Comparison of ENCODE assay signal across 1 cellular context in genomic region chr20:33993800-33994623, GRCh38.
TF ChIP-seq lines count a peak whose summit lies in the region.

Gene RALY, plus strand, starts transcription at chr20:33993911. Its CDS starts 78,164 bp downstream, at chr20:34072075.

TF ChIP-seq in K562, 482 proteins besides CTCF, POLR2A, EP300 and RAD21 (continued from another document and continues in another):
- TF ChIP-seq CHD7 (IDR thresholded peaks at IDR 0.05; ENCODE audit: low read depth, low read length) (no peak), NFIC (IDR thresholded peaks at IDR 0.05) (no peak; the same call in 1 of the 2 replicates), RCOR1 (IDR thresholded peaks at IDR 0.05; ENCODE audit: borderline replicate concordance in 1 of 2, low read depth in 2 of 2, low read length in 2 of 2) (no peak), MYNN (IDR thresholded peaks at IDR 0.05) (no peak), MYNN (CRISPR knock-in tag; IDR thresholded peaks at IDR 0.05) (no peak), ZBTB26 (CRISPR knock-in tag; IDR thresholded peaks at IDR 0.05) (no peak), ZFP36 (IDR thresholded peaks at IDR 0.05; ENCODE audit: low read depth, low read length, partially characterized antibody) (no peak), ILF3 (IDR thresholded peaks at IDR 0.05; ENCODE audit: borderline replicate concordance) (peak; percentile 89; the same call in 1 of the 2 replicates), SRSF3 (IDR thresholded peaks at IDR 0.05; ENCODE audit: insufficient read depth, low read length) (no peak), MBD1 (CRISPR knock-in tag; IDR thresholded peaks at IDR 0.05) (no peak), RBM34 (IDR thresholded peaks at IDR 0.05; ENCODE audit: borderline replicate concordance, insufficient read depth, low read length) (no peak), SRSF9 (IDR thresholded peaks at IDR 0.05; ENCODE audit: borderline replicate concordance, low read depth, low read length) (no peak), ELF4 (CRISPR knock-in tag; IDR thresholded peaks at IDR 0.05) (no peak), E2F6 (IDR thresholded peaks at IDR 0.05; ENCODE audit: borderline replicate concordance in 1 of 2, extremely low read depth in 1 of 2, insufficient read depth in 1 of 2, insufficient read length in 1 of 2, low read depth in 1 of 2, low read length in 1 of 2, poor library complexity in 1 of 2, severe bottlenecking in 1 of 2) (peak; percentile 91 to 94), CREBBP (IDR thresholded peaks at IDR 0.05; ENCODE audit: low read depth, low read length) (no peak), OTX1 (CRISPR knock-in tag; IDR thresholded peaks at IDR 0.05) (no peak), SNRNP70 (optimal IDR thresholded peaks at IDR 0.05; ENCODE audit: low read depth, low read length) (no peak), ZSCAN32 (CRISPR knock-in tag; IDR thresholded peaks at IDR 0.05) (no peak), SMC3 (conservative IDR thresholded peaks at IDR 0.05; ENCODE audit: insufficient read depth, low read depth, low read length) (no peak), ETV1 (tag; conservative IDR thresholded peaks at IDR 0.05; ENCODE audit: low read depth) (peak; percentile 65; the same call in 1 of the 2 replicates), POU5F1 (IDR thresholded peaks at IDR 0.05; ENCODE audit: borderline replicate concordance, low read depth, low read length, partially characterized antibody) (no peak), ZBTB11 (CRISPR knock-in tag; IDR thresholded peaks at IDR 0.05) (peak in 2 of 3 experiments; percentile 40 to 85; a peak in 3 of 6 replicates), CCAR2 (IDR thresholded peaks at IDR 0.05; ENCODE audit: low read depth, low read length) (no peak), FOXA3 (CRISPR knock-in tag; conservative IDR thresholded peaks at IDR 0.05 in 1 of 2, IDR thresholded peaks at IDR 0.05 in 1 of 2) (no peak), MYBL2 (IDR thresholded peaks at IDR 0.05; ENCODE audit: low read depth) (no peak), MYBL2 (CRISPR knock-in tag; IDR thresholded peaks at IDR 0.05; ENCODE audit: borderline replicate concordance) (no peak), ARID3B (CRISPR knock-in tag; IDR thresholded peaks at IDR 0.05; ENCODE audit: borderline replicate concordance) (no peak), FOXM1 (IDR thresholded peaks at IDR 0.05; ENCODE audit: low read depth) (no peak), FOXM1 (CRISPR knock-in tag; IDR thresholded peaks at IDR 0.05; ENCODE audit: low read depth) (no peak), MEF2A (IDR thresholded peaks at IDR 0.05; ENCODE audit: control insufficient read depth, low read depth, low read length) (peak; percentile 49; the same call in 1 of the 2 replicates), RFX5 (IDR thresholded peaks at IDR 0.05; ENCODE audit: low read depth, low read length) (no peak), FOXK2 (conservative IDR thresholded peaks at IDR 0.05 in 1 of 2, IDR thresholded peaks at IDR 0.05 in 1 of 2; ENCODE audit: low read depth in 2 of 2) (no peak), SNIP1 (IDR thresholded peaks at IDR 0.05; ENCODE audit: low read depth) (no peak)
- TF ChIP-seq, protein P1, sequence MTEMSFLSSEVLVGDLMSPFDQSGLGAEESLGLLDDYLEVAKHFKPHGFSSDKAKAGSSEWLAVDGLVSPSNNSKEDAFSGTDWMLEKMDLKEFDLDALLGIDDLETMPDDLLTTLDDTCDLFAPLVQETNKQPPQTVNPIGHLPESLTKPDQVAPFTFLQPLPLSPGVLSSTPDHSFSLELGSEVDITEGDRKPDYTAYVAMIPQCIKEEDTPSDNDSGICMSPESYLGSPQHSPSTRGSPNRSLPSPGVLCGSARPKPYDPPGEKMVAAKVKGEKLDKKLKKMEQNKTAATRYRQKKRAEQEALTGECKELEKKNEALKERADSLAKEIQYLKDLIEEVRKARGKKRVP (CRISPR knock-in tag; IDR thresholded peaks at IDR 0.05): no peak
